In genomic region chr5:22319798-22320197, GRCh38 we compare ENCODE assay signal across 18 cellular contexts.
"Had no signal": no experiment of that assay in that cellular context is flagged by ENCODE, and none has a peak within 500 bp of the region (broad histone marks: within the 10 kb centered on the region; RNA-seq: fewer than 3 reads in every experiment).

No MANE protein-coding gene starts in this region.

- H3K27ac Mint-ChIP-seq: activated naive CD4-positive, alpha-beta T cell treated with anti-CD3 and anti-CD28 coated beads, Interleukin-2, amount 50 U/mL, for 72 hours; brain; effector memory CD8-positive, alpha-beta T cell; naive thymus-derived CD8-positive, alpha-beta T cell had no signal

- H3K27ac ChIP-seq: sigmoid colon had no signal

- H3K4me3 ChIP-seq: mucosa of descending colon, sigmoid colon had no signal

- ATAC-seq: activated naive CD4-positive, alpha-beta T cell treated with anti-CD3 and anti-CD28 coated beads, Interleukin-2, amount 50 U/mL, for 72 hours; effector memory CD8-positive, alpha-beta T cell; left lobe of liver; mucosa of descending colon; naive thymus-derived CD8-positive, alpha-beta T cell had no signal

- H3K36me3 Mint-ChIP-seq: brain; naive thymus-derived CD8-positive, alpha-beta T cell had no signal

- H3K4me3 Mint-ChIP-seq: brain; central memory CD8-positive, alpha-beta T cell; effector memory CD8-positive, alpha-beta T cell; naive thymus-derived CD8-positive, alpha-beta T cell had no signal

- H3K9me3 ChIP-seq: mucosa of descending colon, sigmoid colon had no signal

- H3K36me3 ChIP-seq: sigmoid colon had no signal

- DNase-seq: activated CD4-positive, alpha-beta T cell treated with anti-CD3 and anti-CD28 coated beads, Interleukin-2, amount 50 U/mL, for 1 hour; activated CD4-positive, CD25-positive, alpha-beta regulatory T cell; activated effector memory CD4-positive, alpha-beta T cell treated with Interleukin-2 at 50 U/mL for 16 hours; activated T-cell treated with anti-CD3 and anti-CD28 coated beads, Interleukin-2, amount 50 U/mL, for 1 hour; amniotic stem cell; effector memory CD8-positive, alpha-beta T cell; erythroblast; hypothalamus; mammary epithelial cell; mucosa of descending colon; naive thymus-derived CD8-positive, alpha-beta T cell; sigmoid colon; stimulated activated naive CD4-positive, alpha-beta T cell; trophoblast cell had no signal

- H3K27me3 Mint-ChIP-seq: brain; central memory CD8-positive, alpha-beta T cell; effector memory CD8-positive, alpha-beta T cell; naive thymus-derived CD8-positive, alpha-beta T cell had no signal

- H3K27me3 ChIP-seq: sigmoid colon had no signal

- H3K4me1 Mint-ChIP-seq: central memory CD8-positive, alpha-beta T cell; naive thymus-derived CD8-positive, alpha-beta T cell had no signal

- H3K4me1 ChIP-seq: sigmoid colon had no signal
